In genomic region chr21:33554236-33554981, GRCh38 we compare ENCODE assay signal across 23 cellular contexts. TPM values are rescaled to one million over a fixed set of nuclear protein-coding genes. Genes with fewer than 3 reads are reported as not detected.
DNase-seq lines count a peak whose midpoint lies in the region; ATAC-seq, FAIRE-seq and TF ChIP-seq lines count a peak whose summit lies in the region.
"Had no signal": no experiment of that assay in that cellular context is flagged by ENCODE, and none has a peak within 500 bp of the region (broad histone marks: within the 10 kb centered on the region; RNA-seq: fewer than 3 reads in every experiment).

No MANE protein-coding gene starts in this region.

- no peak overlapping the region for H3K4me2 ChIP-seq in IMR-90 (ENCODE audit: low read depth, low read length)
- H3K4me2 ChIP-seq in GM12878 (ENCODE audit: control insufficient read depth, insufficient read depth), result no peak overlapping the region
- no peak overlapping the region for H3K4me2 ChIP-seq in trophoblast cell (ENCODE audit: low read length)
- H3K4me2 ChIP-seq: KMS-11 had no signal

- H2AK5ac ChIP-seq in IMR-90 (ENCODE audit: low read depth, low read length), result no peak overlapping the region
- H2AK5ac ChIP-seq in trophoblast cell (ENCODE audit: low read length), result no peak overlapping the region

- H3K9me3 ChIP-seq in IMR-90 (ENCODE audit: control insufficient read depth, insufficient read depth, low read length), result no peaks in the 10 kb centered on the region
- H3K9me3 ChIP-seq in GM12878 (replicated peaks; ENCODE audit: control insufficient read depth, insufficient read depth, low read length), result peaks cover 21% of the 10 kb centered on the region; the same call in 2 of the 3 replicates
- H3K9me3 ChIP-seq in trophoblast cell (ENCODE audit: insufficient read depth, low read depth, low read length), result peaks cover 3% of the 10 kb centered on the region
- no peaks in the 10 kb centered on the region for H3K9me3 ChIP-seq in tibial nerve
- H3K9me3 ChIP-seq: ascending aorta, right atrium auricular region had no signal

- no peak overlapping the region for H2BK12ac ChIP-seq in trophoblast cell (ENCODE audit: low read length)

- dilution Hi-C loops in IMR-90 (cut with HindIII; ENCODE audit: low sequenced_read_pairs, unreplicated experiment), result no loop called here

- H3K27me3 Mint-ChIP-seq in activated naive CD4-positive, alpha-beta T cell treated with anti-CD3 and anti-CD28 coated beads for 36 hours (ENCODE audit: low read depth), result no peaks in the 10 kb centered on the region

- H3K79me1 ChIP-seq in IMR-90 (ENCODE audit: low read depth in 1 of 2, low read length in 2 of 2) (peaks cover 50 to 79% of the 10 kb centered on the region in 2 experiments), trophoblast cell (ENCODE audit: low read length) (no peaks in the 10 kb centered on the region)

- no peak overlapping the region for H2AFZ ChIP-seq in IMR-90 (replicated peaks; ENCODE audit: low read length, poor library complexity)
- no peak overlapping the region for H2AFZ ChIP-seq in GM12878 (ENCODE audit: control insufficient read depth, low read depth, low read length)
- H2AFZ ChIP-seq in trophoblast cell (ENCODE audit: insufficient read depth, low read length, poor library complexity), result no peak overlapping the region

- H3K56ac ChIP-seq in IMR-90 (ENCODE audit: extremely low read depth, insufficient read depth, low read length), result no peak overlapping the region

- TF ChIP-seq CTCF in IMR-90 (conservative IDR thresholded peaks at IDR 0.05; ENCODE audit: low read depth, low read length) (no peak), GM12878 (IDR thresholded peaks at IDR 0.05 in 2 of 3, conservative IDR thresholded peaks at IDR 0.05 in 1 of 3; ENCODE audit: control insufficient read depth in 2 of 3, extremely low read depth in 1 of 3, insufficient read depth in 1 of 3, low read depth in 3 of 3, low read length in 3 of 3) (no peak), tibial nerve (IDR thresholded peaks at IDR 0.05) (no peak)

- RAD21 ChIA-PET in GM12878 (lab: Charles Lee; ENCODE audit: unreplicated experiment), result no interaction called here

- H2BK20ac ChIP-seq in IMR-90 (ENCODE audit: low read depth, low read length), result no peak overlapping the region

- TF ChIP-seq RAD21 in IMR-90 (IDR thresholded peaks at IDR 0.05; ENCODE audit: low read length), result no peak
- no peak for TF ChIP-seq RAD21 in GM12878 (IDR thresholded peaks at IDR 0.05; ENCODE audit: insufficient read depth, low read depth, low read length)

- peaks cover 82% of the 10 kb centered on the region for H3K36me3 Mint-ChIP-seq in activated naive CD4-positive, alpha-beta T cell treated with anti-CD3 and anti-CD28 coated beads for 36 hours (ENCODE audit: low read depth)

- CTCF ChIA-PET in activated naive CD4-positive, alpha-beta T cell treated with anti-CD3 and anti-CD28 coated beads for 36 hours (lab: Charles Lee), result interaction anchor here (0.6 to 2.1 kb wide), 5 partner anchors 9 to 806 kb away, joined by 3 to 7 read pairs (median 3); no protein-coding TSS in a partner anchor
- CTCF ChIA-PET in IMR-90 (lab: Yijun Ruan, JAX), result no interaction called here
- CTCF ChIA-PET in GM12878 (lab: Yijun Ruan, JAX), result interaction anchor here (1.3 to 2.4 kb wide), 3 partner anchors 9 to 34 kb away, joined by 3 to 8 read pairs (median 3); no protein-coding TSS in a partner anchor

- H4K20me1 ChIP-seq in IMR-90 (ENCODE audit: insufficient read depth, low read length) (peaks cover 99% of the 10 kb centered on the region), GM12878 (ENCODE audit: control insufficient read depth, insufficient read depth) (peaks cover 2% of the 10 kb centered on the region; the same call in 1 of the 2 replicates)

- H3K79me2 ChIP-seq in GM12878 (ENCODE audit: control insufficient read depth, insufficient read depth, low read length) (peaks cover 75% of the 10 kb centered on the region), trophoblast cell (ENCODE audit: control insufficient read depth, insufficient read depth, low read length, poor library complexity) (peaks cover 9% of the 10 kb centered on the region)

- H3K14ac ChIP-seq in IMR-90 (replicated peaks; ENCODE audit: low read depth, low read length) (no peak overlapping the region), trophoblast cell (ENCODE audit: low read length) (no peak overlapping the region)

- H3K4me3 Mint-ChIP-seq in activated naive CD4-positive, alpha-beta T cell treated with anti-CD3 and anti-CD28 coated beads for 36 hours, result no peak overlapping the region

- no peak overlapping the region for H4K12ac ChIP-seq in trophoblast cell (ENCODE audit: low read depth, low read length)

- H3K27me3 ChIP-seq in IMR-90 (ENCODE audit: control insufficient read depth, insufficient read depth, low read length) (no peaks in the 10 kb centered on the region), GM12878 (replicated peaks in 1 of 2; ENCODE audit: control insufficient read depth in 2 of 2, insufficient read depth in 2 of 2, low read length in 1 of 2) (no peaks in the 10 kb centered on the region), trophoblast cell (ENCODE audit: insufficient read depth, low read length) (no peaks in the 10 kb centered on the region), tibial nerve (no peaks in the 10 kb centered on the region)
- H3K27me3 ChIP-seq: ascending aorta, right atrium auricular region had no signal

- H2BK5ac ChIP-seq in IMR-90 (ENCODE audit: low read depth, low read length, poor library complexity, severe bottlenecking) (no peak overlapping the region), trophoblast cell (ENCODE audit: low read depth, low read length, poor library complexity) (no peak overlapping the region)

- H2BK15ac ChIP-seq in IMR-90 (ENCODE audit: low read depth, low read length), result no peak overlapping the region

- 98 to 100% methylated on average over 2 to 15 of the region's 18 CpGs for WGBS in IMR-90 (ENCODE audit: extremely low coverage in 2 of 2, insufficient read length in 1 of 2), 2 experiments
- 95% methylated on average over 18 of the region's 18 CpGs for WGBS in GM12878 (ENCODE audit: insufficient coverage, insufficient replicate concordance, low lambda C conversion rate, missing lambda C conversion rate)
- no CpG with 5 or more reads among the region's 18 CpGs for WGBS in trophoblast cell (ENCODE audit: extremely low coverage, insufficient coverage, insufficient read length)
- 94% methylated on average over 18 of the region's 18 CpGs for WGBS in tibial nerve, 2 donors

- TF ChIP-seq POLR2A in IMR-90 (IDR thresholded peaks at IDR 0.05; ENCODE audit: low read depth, low read length) (no peak), GM12878 (IDR thresholded peaks at IDR 0.05; ENCODE audit: low read depth, low read length) (peak; percentile 53; the same call in 1 of the 2 replicates), tibial nerve (IDR thresholded peaks at IDR 0.05) (no peak)

- H4K8ac ChIP-seq in IMR-90 (ENCODE audit: low read depth in 2 of 2, low read length in 2 of 2), result no peak overlapping the region
- no peak overlapping the region for H4K8ac ChIP-seq in trophoblast cell (ENCODE audit: low read depth, low read length)

- H3K27ac ChIP-seq in IMR-90 (ENCODE audit: insufficient read depth, low read length), result no peak overlapping the region
- no peak overlapping the region for H3K27ac ChIP-seq in GM12878 (ENCODE audit: control insufficient read depth, insufficient read depth)
- no peak overlapping the region for H3K27ac ChIP-seq in trophoblast cell (ENCODE audit: low read depth, low read length)
- no peak overlapping the region for H3K27ac ChIP-seq in tibial nerve
- H3K27ac ChIP-seq: ascending aorta, HL-60, KMS-11, right atrium auricular region had no signal

- in situ Hi-C loops in IMR-90 (cut with MboI; ENCODE audit: low sequenced_read_pairs), result no loop called here
- in situ Hi-C loops in GM12878 (cut with MboI), result no loop called here
- in situ Hi-C loops in KBM-7 (cut with MboI; ENCODE audit: low pct_unique_long_range_greater_than_20kb, low sequenced_read_pairs), result no loop called here

- no peak overlapping the region for H3K9ac ChIP-seq in IMR-90 (ENCODE audit: low read depth, low read length)
- no peak overlapping the region for H3K9ac ChIP-seq in GM12878 (ENCODE audit: control insufficient read depth, insufficient read depth, low read length)
- H3K9ac ChIP-seq in trophoblast cell (ENCODE audit: low read length), result no peak overlapping the region
- H3K9ac ChIP-seq: KMS-11 had no signal

- H3K4me1 ChIP-seq in IMR-90 (ENCODE audit: control insufficient read depth, insufficient read depth, low read length) (no peaks in the 10 kb centered on the region), GM12878 (ENCODE audit: control insufficient read depth, insufficient read depth, low read length) (no peaks in the 10 kb centered on the region), trophoblast cell (ENCODE audit: control insufficient read depth in 1 of 2, insufficient read depth in 2 of 2, low read length in 2 of 2) (no peaks in the 10 kb centered on the region), tibial nerve (peaks cover 0 to 20% (median 6%) of the 10 kb centered on the region in 4 donors)

- H2BK120ac ChIP-seq in IMR-90 (ENCODE audit: low read depth, low read length) (no peak overlapping the region), trophoblast cell (ENCODE audit: insufficient read depth, low read length, poor library complexity) (no peak overlapping the region)

- FAIRE-seq in GM12878 (lab: Jason Lieb, UNC), result no peak
- FAIRE-seq: colon, frontal cortex, GM12892 had no signal

- no peak overlapping the region for H3K4me3 ChIP-seq in IMR-90 (ENCODE audit: insufficient read depth, low read depth, low read length)
- no peak overlapping the region for H3K4me3 ChIP-seq in GM12878
- no peak overlapping the region for H3K4me3 ChIP-seq in trophoblast cell (ENCODE audit: low read depth, low read length)
- H3K4me3 ChIP-seq in tibial nerve, result no peak overlapping the region
- H3K4me3 ChIP-seq: ascending aorta, right atrium auricular region had no signal

- H3K23ac ChIP-seq in IMR-90 (ENCODE audit: low read depth, low read length) (no peak overlapping the region), trophoblast cell (ENCODE audit: low read length) (no peak overlapping the region)

- peaks cover 56% of the 10 kb centered on the region for H3K4me1 Mint-ChIP-seq in activated naive CD4-positive, alpha-beta T cell treated with anti-CD3 and anti-CD28 coated beads for 36 hours (ENCODE audit: low read depth)

- peaks cover 19% of the 10 kb centered on the region for H3K9me1 ChIP-seq in IMR-90 (ENCODE audit: insufficient read depth, low read length)

- H3K18ac ChIP-seq in IMR-90 (ENCODE audit: low read depth, low read length) (no peak overlapping the region), trophoblast cell (ENCODE audit: low read length) (no peak overlapping the region)

- H4K91ac ChIP-seq in IMR-90 (ENCODE audit: insufficient read depth, low read depth, low read length) (no peak overlapping the region), trophoblast cell (ENCODE audit: low read depth, low read length) (no peak overlapping the region)

- peaks cover 74% of the 10 kb centered on the region for H3K36me3 ChIP-seq in IMR-90 (ENCODE audit: control insufficient read depth, insufficient read depth, low read length)
- H3K36me3 ChIP-seq in GM12878 (ENCODE audit: control insufficient read depth in 2 of 2, insufficient read depth in 2 of 2, low read length in 1 of 2), result peaks cover 46 to 67% of the 10 kb centered on the region in 2 experiments
- peaks cover 45 to 69% of the 10 kb centered on the region in 2 experiments for H3K36me3 ChIP-seq in trophoblast cell (ENCODE audit: control insufficient read depth in 1 of 2, insufficient read depth in 2 of 2, low read length in 2 of 2)
- peaks cover 2 to 95% (median 43%) of the 10 kb centered on the region in 3 donors for H3K36me3 ChIP-seq in tibial nerve

- TSS peak; percentile 36 for BruUV-seq in IMR-90 (replicated peaks; lab: Mats Ljungman, UMichigan)
- BruUV-seq in GM12878 (replicated peaks; lab: Mats Ljungman, UMichigan), result TSS peak; percentile 32

- TF ChIP-seq EP300 in GM12878 (IDR thresholded peaks at IDR 0.05; ENCODE audit: borderline replicate concordance in 1 of 2, control insufficient read depth in 1 of 2, low read depth in 2 of 2, low read length in 2 of 2), result no peak
- TF ChIP-seq EP300 in tibial nerve (IDR thresholded peaks at IDR 0.05), result no peak

- SMC1A ChIA-PET in GM12878 (lab: Charles Lee; ENCODE audit: uncharacterized antibody, unreplicated experiment), result interaction anchor here (1.0 to 5.6 kb wide), 3 partner anchors 10 to 18 kb away, joined by 3 to 23 read pairs (median 3); no protein-coding TSS in a partner anchor

- H3K27ac Mint-ChIP-seq in activated naive CD4-positive, alpha-beta T cell treated with anti-CD3 and anti-CD28 coated beads for 36 hours, result peak overlapping the region; percentile 18

- no peak for ATAC-seq in IMR-90 (ENCODE audit: low read depth)
- no peak for ATAC-seq in GM12878
- ATAC-seq: left cardiac atrium had no signal

- no peak for DNase-seq in activated naive CD4-positive, alpha-beta T cell treated with anti-CD3 and anti-CD28 coated beads for 36 hours
- DNase-seq in activated naive CD4-positive, alpha-beta T cell treated with anti-CD3 and anti-CD28 coated beads, Interleukin-2, amount 50 U/mL, for 16 hours, result no peak
- DNase-seq in IMR-90, result no peak
- no peak for DNase-seq in GM12878 (ENCODE audit: low read depth, low spot score)
- DNase-seq in trophoblast cell, result no peak
- no peak for DNase-seq in tibial nerve (ENCODE audit: low spot score in 2 of 2)
- no peak for DNase-seq in amniotic stem cell (lab: John Stamatoyannopoulos, UW)
- DNase-seq in KBM-7, result no peak
- DNase-seq: activated CD4-positive, CD25-positive, alpha-beta regulatory T cell treated with anti-CD3 and anti-CD28 coated beads, Interleukin-2, amount 50 U/mL, for 72 hours; left cardiac atrium; NCI-H1092 treated with DMSO at 0.1 percent for 48 hours; NCI-H524; nucleus accumbens; SHP77 treated with DMSO at 0.1 percent for 48 hours; stimulated activated CD4-positive, alpha-beta T cell treated with anti-CD3 and anti-CD28 coated beads, Interleukin-15, amount 100 ng/mL, for 24 hours; T-helper 9 cell had no signal

- intact Hi-C loops in activated naive CD4-positive, alpha-beta T cell treated with anti-CD3 and anti-CD28 coated beads for 36 hours (cut with micrococcal nuclease), result no loop called here
- intact Hi-C loops in IMR-90 (cut with micrococcal nuclease) (no loop called here), GM12878 (cut with micrococcal nuclease; ENCODE audit: unreplicated experiment) (no loop called here)

- POLR2A ChIA-PET in IMR-90 (lab: Charles Lee; ENCODE audit: unreplicated experiment), result no interaction called here
- POLR2A ChIA-PET in GM12878 (lab: Charles Lee), result interaction anchor here (0.5 to 1.2 kb wide), 5 partner anchors 8 to 40 kb away, joined by 3 to 5 read pairs (median 3); no protein-coding TSS in a partner anchor

- no peak overlapping the region for H4K5ac ChIP-seq in IMR-90 (ENCODE audit: low read depth, low read length)

- H3K4ac ChIP-seq in IMR-90 (ENCODE audit: low read depth, low read length) (no peak overlapping the region), trophoblast cell (ENCODE audit: low read depth, low read length) (peak overlapping the region; percentile 56)

- H3K9me3 Mint-ChIP-seq in activated naive CD4-positive, alpha-beta T cell treated with anti-CD3 and anti-CD28 coated beads for 36 hours, result no peaks in the 10 kb centered on the region

- H2AK9ac ChIP-seq in IMR-90 (replicated peaks; ENCODE audit: low read depth, low read length, poor library complexity), result no peak overlapping the region

RNA-seq across cellular contexts. Expression of gene SON, which starts 11.6 kb away (rescaled TPM):
- 100 to 1,000 TPM; 269 to 273 TPM for total RNA-seq in activated naive CD4-positive, alpha-beta T cell treated with anti-CD3 and anti-CD28 coated beads for 36 hours
- 144 and 146 TPM in 2 replicates for total RNA-seq in IMR-90 (2012; rRNA removed)
- polyA plus RNA-seq in IMR-90 (2012; rRNA removed), result 62.9 and 81.6 TPM in 2 replicates
- polyA plus RNA-seq in IMR-90 (2012; cell fraction: cytosol; rRNA removed), result 21.0 and 28.6 TPM in 2 replicates
- polyA plus RNA-seq in IMR-90 (2012; cell fraction: nucleus; rRNA removed; ENCODE audit: low replicate concordance), result 66.2 and 244 TPM in 2 replicates
- 294 and 296 TPM in 2 replicates for total RNA-seq in GM12878 (2013; cell fraction: nucleolus; rRNA removed)
- total RNA-seq in GM12878 (2014; rRNA removed), result 130 and 146 TPM in 2 replicates
- 122 and 133 TPM in 2 replicates for total RNA-seq in GM12878 (2014; rRNA removed; fragmentation: Illumina TruSeq; extraction: Trizol)
- 250 and 270 TPM in 2 replicates for total RNA-seq in GM12878 (2021)
- 119 TPM for polyA plus RNA-seq in GM12878 (2011; ENCODE audit: low read depth)
- polyA plus RNA-seq in GM12878 (2011; rRNA removed), result 94.8 and 95.7 TPM in 2 replicates
- polyA plus RNA-seq in GM12878 (2011; cell fraction: cytosol; rRNA removed), result 79.8 and 109 TPM in 2 replicates
- 266 and 369 TPM in 2 replicates for polyA plus RNA-seq in GM12878 (2011; cell fraction: nucleus; rRNA removed)
- 145 and 206 TPM in 2 replicates for polyA plus RNA-seq in GM12878 (2012)
- polyA plus RNA-seq in GM12878 (2014; fragmentation: Illumina TruSeq; extraction: Trizol), result 232 and 307 TPM in 2 replicates
- polyA plus RNA-seq in GM12878 (2014; fragmentation: Nextera tagmentation; extraction: Ambion mirVana), result 100 to 1,000 TPM; 418 to 788 TPM
- 113 and 131 TPM in 2 replicates for polyA plus RNA-seq in GM12878 (2014; rRNA removed)
- 100 to 1,000 TPM; 462 to 491 TPM for polyA plus RNA-seq in GM12878 (2016; fragmentation: Nextera tagmentation; extraction: Ambion mirVana)
- polyA minus RNA-seq in GM12878 (2011; rRNA and poly(A)+ RNA removed), result 196 and 218 TPM in 2 replicates
- polyA minus RNA-seq in GM12878 (2011; cell fraction: cytosol; rRNA and poly(A)+ RNA removed), result 76.0 and 102 TPM in 2 replicates
- 107 and 132 TPM in 2 replicates for polyA minus RNA-seq in GM12878 (2011; cell fraction: nucleus; rRNA and poly(A)+ RNA removed)
- polyA plus RNA-seq in trophoblast cell (2013), result 138 and 139 TPM in 2 replicates
- 100 to 1,000 TPM; 243 to 283 (median 271) TPM for total RNA-seq in tibial nerve

RNA-seq across cellular contexts. Expression of gene GART, which starts 12.5 kb away (rescaled TPM):
- 100 to 1,000 TPM; 234 to 237 TPM for total RNA-seq in activated naive CD4-positive, alpha-beta T cell treated with anti-CD3 and anti-CD28 coated beads for 36 hours
- total RNA-seq in IMR-90 (2012; rRNA removed) (73.8 and 115 TPM in 2 replicates), GM12878 (2014; rRNA removed) (96.6 and 104 TPM in 2 replicates), GM12878 (2014; rRNA removed; fragmentation: Illumina TruSeq; extraction: Trizol) (115 and 116 TPM in 2 replicates), GM12878 (2021) (142 and 145 TPM in 2 replicates), tibial nerve (100 to 1,000 TPM in 2 of 4 donors, 10 to 100 TPM in 2; 73.5 to 141 (median 106) TPM)
- polyA plus RNA-seq in IMR-90 (2012; rRNA removed) (21.0 and 29.9 TPM in 2 replicates), GM12878 (2011; rRNA removed) (44.7 and 52.5 TPM in 2 replicates), GM12878 (2014; fragmentation: Illumina TruSeq; extraction: Trizol) (150 and 157 TPM in 2 replicates), GM12878 (2014; fragmentation: Nextera tagmentation; extraction: Ambion mirVana) (10 to 100 TPM; 74.8 to 80.3 TPM), GM12878 (2014; rRNA removed) (64.0 and 68.3 TPM in 2 replicates), GM12878 (2016; fragmentation: Nextera tagmentation; extraction: Ambion mirVana) (100 to 1,000 TPM; 177 to 178 TPM)
- polyA plus RNA-seq in IMR-90 (2012; cell fraction: cytosol; rRNA removed), result 4.9 and 22.6 TPM in 2 replicates
- 6.4 and 48.2 TPM in 2 replicates for polyA plus RNA-seq in IMR-90 (2012; cell fraction: nucleus; rRNA removed; ENCODE audit: low replicate concordance)
- total RNA-seq in GM12878 (2013; cell fraction: nucleolus; rRNA removed), result 305 and 315 TPM in 2 replicates
- polyA plus RNA-seq in GM12878 (2011; ENCODE audit: low read depth), result 39.3 TPM
- 29.1 and 34.3 TPM in 2 replicates for polyA plus RNA-seq in GM12878 (2011; cell fraction: cytosol; rRNA removed)
- polyA plus RNA-seq in GM12878 (2011; cell fraction: nucleus; rRNA removed), result 54.0 and 74.7 TPM in 2 replicates
- polyA plus RNA-seq in GM12878 (2012), result 39.5 and 49.2 TPM in 2 replicates
- 35.4 and 42.8 TPM in 2 replicates for polyA minus RNA-seq in GM12878 (2011; rRNA and poly(A)+ RNA removed)
- 21.5 and 28.3 TPM in 2 replicates for polyA minus RNA-seq in GM12878 (2011; cell fraction: cytosol; rRNA and poly(A)+ RNA removed)
- polyA minus RNA-seq in GM12878 (2011; cell fraction: nucleus; rRNA and poly(A)+ RNA removed), result 31.3 and 44.2 TPM in 2 replicates
- polyA plus RNA-seq in trophoblast cell (2013), result 56.6 and 56.7 TPM in 2 replicates

RNA-seq across cellular contexts. Expression of gene DONSON, which starts 34.1 kb away (rescaled TPM):
- total RNA-seq in activated naive CD4-positive, alpha-beta T cell treated with anti-CD3 and anti-CD28 coated beads for 36 hours, result 10 to 100 TPM; 35.6 to 42.4 TPM
- 14.3 and 16.7 TPM in 2 replicates for total RNA-seq in IMR-90 (2012; rRNA removed)
- polyA plus RNA-seq in IMR-90 (2012; rRNA removed), result 16.6 and 17.2 TPM in 2 replicates
- polyA plus RNA-seq in IMR-90 (2012; cell fraction: cytosol; rRNA removed), result 4.2 and 5.7 TPM in 2 replicates
- polyA plus RNA-seq in IMR-90 (2012; cell fraction: nucleus; rRNA removed; ENCODE audit: low replicate concordance), result 7.1 and 32.4 TPM in 2 replicates
- total RNA-seq in GM12878 (2013; cell fraction: nucleolus; rRNA removed), result 25.2 and 30.0 TPM in 2 replicates
- 28.1 and 29.1 TPM in 2 replicates for total RNA-seq in GM12878 (2014; rRNA removed)
- 36.3 and 39.1 TPM in 2 replicates for total RNA-seq in GM12878 (2014; rRNA removed; fragmentation: Illumina TruSeq; extraction: Trizol)
- total RNA-seq in GM12878 (2021), result 21.6 and 23.4 TPM in 2 replicates
- polyA plus RNA-seq in GM12878 (2011; ENCODE audit: low read depth), result 17.2 TPM
- 51.2 and 72.5 TPM in 2 replicates for polyA plus RNA-seq in GM12878 (2011; rRNA removed)
- 24.8 and 27.8 TPM in 2 replicates for polyA plus RNA-seq in GM12878 (2011; cell fraction: cytosol; rRNA removed)
- polyA plus RNA-seq in GM12878 (2011; cell fraction: nucleus; rRNA removed), result 37.1 and 44.0 TPM in 2 replicates
- 27.8 and 39.7 TPM in 2 replicates for polyA plus RNA-seq in GM12878 (2012)
- 40.5 and 51.2 TPM in 2 replicates for polyA plus RNA-seq in GM12878 (2014; fragmentation: Illumina TruSeq; extraction: Trizol)
- 10 to 100 TPM; 13.6 to 25.8 TPM for polyA plus RNA-seq in GM12878 (2014; fragmentation: Nextera tagmentation; extraction: Ambion mirVana)
- polyA plus RNA-seq in GM12878 (2014; rRNA removed), result 23.7 and 26.7 TPM in 2 replicates
- polyA plus RNA-seq in GM12878 (2016; fragmentation: Nextera tagmentation; extraction: Ambion mirVana), result 10 to 100 TPM; 47.3 to 49.3 TPM
- 32.1 and 37.0 TPM in 2 replicates for polyA minus RNA-seq in GM12878 (2011; rRNA and poly(A)+ RNA removed)
- 11.6 and 16.0 TPM in 2 replicates for polyA minus RNA-seq in GM12878 (2011; cell fraction: cytosol; rRNA and poly(A)+ RNA removed)
- 12.9 and 14.5 TPM in 2 replicates for polyA minus RNA-seq in GM12878 (2011; cell fraction: nucleus; rRNA and poly(A)+ RNA removed)
- polyA plus RNA-seq in trophoblast cell (2013), result 34.0 and 34.1 TPM in 2 replicates
- 10 to 100 TPM; 11.5 to 20.6 (median 18.1) TPM for total RNA-seq in tibial nerve
